1 cellular context compared by ENCODE assay signal in the genomic region with DNA sequence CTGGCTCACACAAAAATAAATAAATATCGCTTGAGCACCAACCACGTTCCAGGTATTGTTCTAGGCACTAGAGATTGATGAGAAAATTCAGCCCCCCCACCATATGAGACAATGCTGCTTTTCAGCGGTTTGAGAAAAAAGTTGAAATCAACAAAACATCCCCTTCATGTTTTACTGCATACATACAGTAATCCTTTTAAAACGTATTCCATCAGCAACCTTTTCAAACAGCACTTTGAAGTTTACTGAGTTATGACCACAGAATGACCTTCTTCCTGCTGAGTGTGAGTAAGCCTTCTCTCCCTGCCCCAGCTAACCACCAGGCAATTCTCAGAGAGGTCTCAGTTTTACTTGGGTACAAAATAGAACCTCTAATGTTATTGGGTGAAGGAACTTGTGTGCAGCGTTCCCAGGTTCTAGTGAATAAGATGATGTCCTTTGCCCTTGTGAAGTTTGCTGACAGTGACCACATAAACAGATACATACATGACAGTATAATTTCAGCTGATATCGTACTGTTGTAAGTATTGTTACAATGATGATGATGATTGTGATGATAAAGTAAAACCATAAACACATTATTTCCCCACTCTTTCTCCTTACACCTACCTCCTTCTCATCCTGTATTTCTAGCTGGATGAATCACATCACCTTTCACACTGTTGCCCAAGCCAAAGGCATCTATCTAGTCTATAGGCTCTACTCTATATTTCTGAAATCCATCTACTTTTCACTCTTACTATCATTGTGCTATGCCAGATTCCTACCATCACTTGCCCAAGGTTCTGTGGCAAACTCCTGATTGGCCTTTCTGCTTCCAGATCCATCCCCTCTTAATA.
TF ChIP-seq lines count a peak whose summit lies in the region.

No MANE protein-coding gene starts in this region.

TF ChIP-seq in HEK293, 187 proteins besides CTCF, POLR2A, EP300 and RAD21 (continued from another document and continues in another):
- TF ChIP-seq AEBP2 (tag by site-specific recombination; IDR thresholded peaks at IDR 0.05; ENCODE audit: borderline replicate concordance): no peak
- no peak for TF ChIP-seq ZNF114 (tag by site-specific recombination; IDR thresholded peaks at IDR 0.05)
- TF ChIP-seq ZNF701 (tag by site-specific recombination; IDR thresholded peaks at IDR 0.05): no peak
- TF ChIP-seq ZNF585B (tag by site-specific recombination; IDR thresholded peaks at IDR 0.05): no peak
- TF ChIP-seq HOXD13 (CRISPR knock-in tag; IDR thresholded peaks at IDR 0.05; ENCODE audit: borderline replicate concordance): no peak
- no peak for TF ChIP-seq BCL11A (tag by site-specific recombination; IDR thresholded peaks at IDR 0.05; ENCODE audit: low read depth)
- no peak for TF ChIP-seq ZNF473 (tag by site-specific recombination; IDR thresholded peaks at IDR 0.05)
- no peak for TF ChIP-seq ZNF24 (tag by site-specific recombination; IDR thresholded peaks at IDR 0.05)
- peak; percentile 41; the same call in 1 of the 2 replicates for TF ChIP-seq TSHZ1 (tag by site-specific recombination; IDR thresholded peaks at IDR 0.05; ENCODE audit: borderline replicate concordance)
- TF ChIP-seq ZNF350 (tag by site-specific recombination; IDR thresholded peaks at IDR 0.05): no peak
- TF ChIP-seq ZNF426 (tag by site-specific recombination; IDR thresholded peaks at IDR 0.05): no peak
- no peak for TF ChIP-seq ZNF596 (tag by site-specific recombination; IDR thresholded peaks at IDR 0.05)
- peak; percentile 61 for TF ChIP-seq SP7 (tag by site-specific recombination; IDR thresholded peaks at IDR 0.05)
- TF ChIP-seq FEZF1 (tag by site-specific recombination; IDR thresholded peaks at IDR 0.05): peak; percentile 69; the same call in 1 of the 2 replicates
- TF ChIP-seq WT1 (tag by site-specific recombination; IDR thresholded peaks at IDR 0.05): peak; percentile 88
- no peak for TF ChIP-seq ZNF571 (tag by site-specific recombination; IDR thresholded peaks at IDR 0.05)
- no peak for TF ChIP-seq ZNF514 (tag by site-specific recombination; IDR thresholded peaks at IDR 0.05)
- peak; percentile 73; the same call in 1 of the 2 replicates for TF ChIP-seq ZNF362 (tag by site-specific recombination; IDR thresholded peaks at IDR 0.05)
- TF ChIP-seq KLF8 (tag by site-specific recombination; IDR thresholded peaks at IDR 0.05): no peak
- no peak for TF ChIP-seq ZNF549 (tag by site-specific recombination; IDR thresholded peaks at IDR 0.05)
- TF ChIP-seq ZNF18 (tag by site-specific recombination; IDR thresholded peaks at IDR 0.05): peak; percentile 29; the same call in 1 of the 2 replicates
- TF ChIP-seq, protein P1, sequence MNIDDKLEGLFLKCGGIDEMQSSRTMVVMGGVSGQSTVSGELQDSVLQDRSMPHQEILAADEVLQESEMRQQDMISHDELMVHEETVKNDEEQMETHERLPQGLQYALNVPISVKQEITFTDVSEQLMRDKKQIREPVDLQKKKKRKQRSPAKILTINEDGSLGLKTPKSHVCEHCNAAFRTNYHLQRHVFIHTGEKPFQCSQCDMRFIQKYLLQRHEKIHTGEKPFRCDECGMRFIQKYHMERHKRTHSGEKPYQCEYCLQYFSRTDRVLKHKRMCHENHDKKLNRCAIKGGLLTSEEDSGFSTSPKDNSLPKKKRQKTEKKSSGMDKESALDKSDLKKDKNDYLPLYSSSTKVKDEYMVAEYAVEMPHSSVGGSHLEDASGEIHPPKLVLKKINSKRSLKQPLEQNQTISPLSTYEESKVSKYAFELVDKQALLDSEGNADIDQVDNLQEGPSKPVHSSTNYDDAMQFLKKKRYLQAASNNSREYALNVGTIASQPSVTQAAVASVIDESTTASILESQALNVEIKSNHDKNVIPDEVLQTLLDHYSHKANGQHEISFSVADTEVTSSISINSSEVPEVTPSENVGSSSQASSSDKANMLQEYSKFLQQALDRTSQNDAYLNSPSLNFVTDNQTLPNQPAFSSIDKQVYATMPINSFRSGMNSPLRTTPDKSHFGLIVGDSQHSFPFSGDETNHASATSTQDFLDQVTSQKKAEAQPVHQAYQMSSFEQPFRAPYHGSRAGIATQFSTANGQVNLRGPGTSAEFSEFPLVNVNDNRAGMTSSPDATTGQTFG (tag by site-specific recombination; IDR thresholded peaks at IDR 0.05; ENCODE audit: borderline replicate concordance): no peak
- TF ChIP-seq ZNF548 (tag by site-specific recombination; IDR thresholded peaks at IDR 0.05): no peak
- TF ChIP-seq ZNF48 (tag by site-specific recombination; IDR thresholded peaks at IDR 0.05): no peak
- TF ChIP-seq, protein P2, sequence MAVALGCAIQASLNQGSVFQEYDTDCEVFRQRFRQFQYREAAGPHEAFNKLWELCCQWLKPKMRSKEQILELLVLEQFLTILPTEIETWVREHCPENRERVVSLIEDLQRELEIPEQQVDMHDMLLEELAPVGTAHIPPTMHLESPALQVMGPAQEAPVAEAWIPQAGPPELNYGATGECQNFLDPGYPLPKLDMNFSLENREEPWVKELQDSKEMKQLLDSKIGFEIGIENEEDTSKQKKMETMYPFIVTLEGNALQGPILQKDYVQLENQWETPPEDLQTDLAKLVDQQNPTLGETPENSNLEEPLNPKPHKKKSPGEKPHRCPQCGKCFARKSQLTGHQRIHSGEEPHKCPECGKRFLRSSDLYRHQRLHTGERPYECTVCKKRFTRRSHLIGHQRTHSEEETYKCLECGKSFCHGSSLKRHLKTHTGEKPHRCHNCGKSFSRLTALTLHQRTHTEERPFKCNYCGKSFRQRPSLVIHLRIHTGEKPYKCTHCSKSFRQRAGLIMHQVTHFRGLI (tag by site-specific recombination; IDR thresholded peaks at IDR 0.05): no peak
- TF ChIP-seq GLI4 (tag by site-specific recombination; IDR thresholded peaks at IDR 0.05): no peak
- TF ChIP-seq, protein P3, sequence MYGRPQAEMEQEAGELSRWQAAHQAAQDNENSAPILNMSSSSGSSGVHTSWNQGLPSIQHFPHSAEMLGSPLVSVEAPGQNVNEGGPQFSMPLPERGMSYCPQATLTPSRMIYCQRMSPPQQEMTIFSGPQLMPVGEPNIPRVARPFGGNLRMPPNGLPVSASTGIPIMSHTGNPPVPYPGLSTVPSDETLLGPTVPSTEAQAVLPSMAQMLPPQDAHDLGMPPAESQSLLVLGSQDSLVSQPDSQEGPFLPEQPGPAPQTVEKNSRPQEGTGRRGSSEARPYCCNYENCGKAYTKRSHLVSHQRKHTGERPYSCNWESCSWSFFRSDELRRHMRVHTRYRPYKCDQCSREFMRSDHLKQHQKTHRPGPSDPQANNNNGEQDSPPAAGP (tag by site-specific recombination; IDR thresholded peaks at IDR 0.05): no peak
- no peak for TF ChIP-seq ZNF670 (tag by site-specific recombination; IDR thresholded peaks at IDR 0.05; ENCODE audit: low read depth)
- TF ChIP-seq ZNF624 (tag by site-specific recombination; IDR thresholded peaks at IDR 0.05): no peak
- TF ChIP-seq ZNF830 (tag by site-specific recombination; IDR thresholded peaks at IDR 0.05; ENCODE audit: low read depth): no peak
- TF ChIP-seq ZNF660 (tag by site-specific recombination; IDR thresholded peaks at IDR 0.05): 0 out of 2 replicates have a peak, but pooled peaks have one; percentile 46
- TF ChIP-seq KLF16 (tag by site-specific recombination; IDR thresholded peaks at IDR 0.05): no peak
- 0 out of 2 replicates have a peak, but pooled peaks have one; percentile 15 for TF ChIP-seq ZNF398 (tag by site-specific recombination; IDR thresholded peaks at IDR 0.05)
- no peak for TF ChIP-seq ZNF488 (tag by site-specific recombination; IDR thresholded peaks at IDR 0.05)
- no peak for TF ChIP-seq ZNF416 (tag by site-specific recombination; IDR thresholded peaks at IDR 0.05)
- TF ChIP-seq ZNF664 (tag by site-specific recombination; IDR thresholded peaks at IDR 0.05): peak; percentile 27; the same call in 1 of the 2 replicates
- no peak for TF ChIP-seq ZBTB1 (tag by site-specific recombination; IDR thresholded peaks at IDR 0.05)
- no peak for TF ChIP-seq ZFP41 (tag by site-specific recombination; IDR thresholded peaks at IDR 0.05; ENCODE audit: borderline replicate concordance)
- TF ChIP-seq, protein P4, sequence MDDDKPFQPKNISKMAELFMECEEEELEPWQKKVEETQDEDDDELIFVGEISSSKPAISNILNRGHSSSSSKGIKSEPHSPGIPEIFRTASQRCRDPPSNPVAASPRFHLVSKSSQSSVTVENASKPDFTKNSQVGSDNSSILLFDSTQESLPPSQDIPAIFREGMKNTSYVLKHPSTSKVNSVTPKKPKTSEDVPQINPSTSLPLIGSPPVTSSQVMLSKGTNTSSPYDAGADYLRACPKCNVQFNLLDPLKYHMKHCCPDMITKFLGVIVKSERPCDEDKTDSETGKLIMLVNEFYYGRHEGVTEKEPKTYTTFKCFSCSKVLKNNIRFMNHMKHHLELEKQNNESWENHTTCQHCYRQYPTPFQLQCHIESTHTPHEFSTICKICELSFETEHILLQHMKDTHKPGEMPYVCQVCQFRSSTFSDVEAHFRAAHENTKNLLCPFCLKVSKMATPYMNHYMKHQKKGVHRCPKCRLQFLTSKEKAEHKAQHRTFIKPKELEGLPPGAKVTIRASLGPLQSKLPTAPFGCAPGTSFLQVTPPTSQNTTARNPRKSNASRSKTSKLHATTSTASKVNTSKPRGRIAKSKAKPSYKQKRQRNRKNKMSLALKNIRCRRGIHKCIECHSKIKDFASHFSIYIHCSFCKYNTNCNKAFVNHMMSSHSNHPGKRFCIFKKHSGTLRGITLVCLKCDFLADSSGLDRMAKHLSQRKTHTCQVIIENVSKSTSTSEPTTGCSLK (tag by site-specific recombination; IDR thresholded peaks at IDR 0.05): no peak
- TF ChIP-seq MZF1 (tag by site-specific recombination; IDR thresholded peaks at IDR 0.05; ENCODE audit: borderline replicate concordance): no peak
